Comparison of ENCODE assay signal across 1 cellular context in the genomic region with DNA sequence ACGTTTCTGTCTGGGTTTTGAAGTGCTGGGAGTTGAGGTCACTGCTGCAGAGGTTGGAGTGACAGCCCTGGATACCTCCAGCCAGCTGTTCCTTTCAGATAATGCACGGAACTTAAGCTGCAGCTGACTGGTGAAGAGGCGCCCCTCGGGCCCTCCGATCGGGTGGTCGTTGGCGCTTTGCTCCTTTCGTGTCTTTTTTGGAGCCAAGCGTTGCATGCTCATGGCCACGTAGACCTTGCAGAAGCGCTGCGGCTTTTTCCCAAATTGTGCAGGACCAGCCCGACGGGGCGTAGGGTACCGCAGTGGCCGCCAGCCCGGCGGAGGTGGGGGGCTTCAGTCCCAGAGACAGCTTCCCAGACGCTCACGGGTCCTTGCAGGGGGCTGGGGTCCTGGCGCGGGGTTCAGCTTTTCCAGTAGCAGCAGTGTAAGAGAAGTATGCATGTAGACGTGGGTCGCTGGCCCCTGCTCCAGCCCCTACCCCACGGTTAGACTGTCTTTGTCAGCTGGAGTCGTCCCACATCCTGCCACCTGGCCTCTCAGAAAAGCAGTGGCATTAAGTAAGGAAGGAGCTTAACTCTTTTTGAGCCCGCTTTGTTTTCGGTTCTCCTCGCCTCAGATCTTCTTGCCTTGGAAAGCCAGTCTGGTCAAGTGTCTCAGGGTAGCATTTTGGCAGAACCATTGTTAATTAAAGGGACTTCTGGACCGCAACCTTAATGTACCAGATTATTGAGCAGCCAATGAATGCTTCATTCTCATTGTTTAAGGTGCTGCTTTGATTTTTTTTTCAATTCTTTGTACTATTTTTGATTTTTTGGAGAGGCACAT.
TF ChIP-seq lines count a peak whose summit lies in the region.

No MANE protein-coding gene starts in this region.

TF ChIP-seq in K562, 482 proteins besides CTCF, POLR2A, EP300 and RAD21 (continued from another document):
- TF ChIP-seq, protein P1, sequence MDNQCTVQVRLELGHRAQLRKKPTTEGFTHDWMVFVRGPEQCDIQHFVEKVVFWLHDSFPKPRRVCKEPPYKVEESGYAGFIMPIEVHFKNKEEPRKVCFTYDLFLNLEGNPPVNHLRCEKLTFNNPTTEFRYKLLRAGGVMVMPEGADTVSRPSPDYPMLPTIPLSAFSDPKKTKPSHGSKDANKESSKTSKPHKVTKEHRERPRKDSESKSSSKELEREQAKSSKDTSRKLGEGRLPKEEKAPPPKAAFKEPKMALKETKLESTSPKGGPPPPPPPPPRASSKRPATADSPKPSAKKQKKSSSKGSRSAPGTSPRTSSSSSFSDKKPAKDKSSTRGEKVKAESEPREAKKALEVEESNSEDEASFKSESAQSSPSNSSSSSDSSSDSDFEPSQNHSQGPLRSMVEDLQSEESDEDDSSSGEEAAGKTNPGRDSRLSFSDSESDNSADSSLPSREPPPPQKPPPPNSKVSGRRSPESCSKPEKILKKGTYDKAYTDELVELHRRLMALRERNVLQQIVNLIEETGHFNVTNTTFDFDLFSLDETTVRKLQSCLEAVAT (IDR thresholded peaks at IDR 0.05), result 0 out of 4 replicates have a peak, but pooled peaks of 1 of the 2 experiments have one; percentile 60
- TF ChIP-seq, protein P2, sequence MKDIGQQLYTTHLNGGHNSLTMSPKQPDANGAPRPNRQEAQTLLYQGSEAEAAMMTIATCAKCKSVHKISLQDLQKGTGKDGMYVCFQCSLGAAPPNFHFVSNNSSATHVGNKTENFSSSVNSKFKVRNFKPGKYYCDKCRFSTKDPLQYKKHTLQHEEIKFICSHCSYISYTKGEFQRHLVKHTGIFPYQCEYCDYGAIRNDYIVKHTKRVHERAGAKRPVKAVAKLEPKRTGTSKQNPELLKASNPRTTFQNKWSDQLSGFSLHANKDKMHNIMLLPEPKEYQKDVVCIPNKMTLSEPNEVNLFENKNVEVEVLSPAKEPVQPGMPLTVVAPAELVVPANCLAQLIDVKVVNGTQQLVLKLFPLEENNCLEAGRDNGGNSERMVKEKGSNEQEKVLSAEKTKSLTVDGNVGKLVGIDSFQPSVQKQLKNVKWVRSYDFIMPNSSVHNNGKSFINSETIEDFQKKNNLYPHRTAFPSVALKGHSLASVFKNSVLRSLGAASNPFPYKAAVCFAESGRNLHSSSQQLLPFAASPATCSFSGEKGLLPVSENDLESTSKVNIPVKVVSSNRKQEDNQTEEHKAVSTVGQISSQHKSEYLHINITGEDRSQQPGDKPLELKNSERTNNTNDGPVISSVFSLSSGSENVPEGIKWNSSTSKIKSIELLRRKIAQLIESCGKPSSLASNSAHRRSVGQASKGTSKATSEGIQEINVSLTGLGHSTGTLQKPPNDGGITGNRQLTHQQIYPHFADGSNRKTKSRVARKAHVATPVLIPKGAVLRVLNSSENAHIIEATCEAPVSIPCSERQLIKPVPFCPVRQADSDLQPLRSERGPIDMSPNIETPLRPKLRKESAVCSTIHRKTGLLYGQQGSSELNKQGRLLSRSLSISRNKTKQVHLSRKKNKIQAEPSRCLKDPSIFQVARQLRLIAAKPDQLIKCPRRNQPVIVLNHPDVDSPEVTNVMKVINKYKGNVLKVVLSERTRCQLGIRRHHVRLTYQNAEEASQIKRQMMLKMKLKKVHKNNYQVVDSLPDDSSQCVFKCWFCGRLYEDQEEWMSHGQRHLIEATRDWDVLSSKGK (CRISPR knock-in tag; IDR thresholded peaks at IDR 0.05), result no peak
- TF ChIP-seq HDAC2 (IDR thresholded peaks at IDR 0.05), result peak; percentile 73; the same call in 1 of the 2 replicates
- peak; percentile 13 for TF ChIP-seq HMGN3 (IDR thresholded peaks at IDR 0.05; ENCODE audit: borderline replicate concordance, extremely low read depth, insufficient read length, low read depth, low read length)
- no peak for TF ChIP-seq YY1 (IDR thresholded peaks at IDR 0.05; ENCODE audit: borderline replicate concordance in 1 of 3, control insufficient read depth in 1 of 3, extremely low read depth in 1 of 3, insufficient read depth in 3 of 3, insufficient read length in 1 of 3, insufficient replicate concordance in 2 of 3, low read depth in 1 of 3, low read length in 2 of 3)
- no peak for TF ChIP-seq MYC (IDR thresholded peaks at IDR 0.05; ENCODE audit: low read depth, low read length)
- TF ChIP-seq MYC (CRISPR knock-in tag; IDR thresholded peaks at IDR 0.05; ENCODE audit: borderline replicate concordance, low read depth), result 0 out of 2 replicates have a peak, but pooled peaks have one; percentile 8
- peak; percentile 76 for TF ChIP-seq TAF9B (IDR thresholded peaks at IDR 0.05; ENCODE audit: partially characterized antibody)
- TF ChIP-seq, protein P3, sequence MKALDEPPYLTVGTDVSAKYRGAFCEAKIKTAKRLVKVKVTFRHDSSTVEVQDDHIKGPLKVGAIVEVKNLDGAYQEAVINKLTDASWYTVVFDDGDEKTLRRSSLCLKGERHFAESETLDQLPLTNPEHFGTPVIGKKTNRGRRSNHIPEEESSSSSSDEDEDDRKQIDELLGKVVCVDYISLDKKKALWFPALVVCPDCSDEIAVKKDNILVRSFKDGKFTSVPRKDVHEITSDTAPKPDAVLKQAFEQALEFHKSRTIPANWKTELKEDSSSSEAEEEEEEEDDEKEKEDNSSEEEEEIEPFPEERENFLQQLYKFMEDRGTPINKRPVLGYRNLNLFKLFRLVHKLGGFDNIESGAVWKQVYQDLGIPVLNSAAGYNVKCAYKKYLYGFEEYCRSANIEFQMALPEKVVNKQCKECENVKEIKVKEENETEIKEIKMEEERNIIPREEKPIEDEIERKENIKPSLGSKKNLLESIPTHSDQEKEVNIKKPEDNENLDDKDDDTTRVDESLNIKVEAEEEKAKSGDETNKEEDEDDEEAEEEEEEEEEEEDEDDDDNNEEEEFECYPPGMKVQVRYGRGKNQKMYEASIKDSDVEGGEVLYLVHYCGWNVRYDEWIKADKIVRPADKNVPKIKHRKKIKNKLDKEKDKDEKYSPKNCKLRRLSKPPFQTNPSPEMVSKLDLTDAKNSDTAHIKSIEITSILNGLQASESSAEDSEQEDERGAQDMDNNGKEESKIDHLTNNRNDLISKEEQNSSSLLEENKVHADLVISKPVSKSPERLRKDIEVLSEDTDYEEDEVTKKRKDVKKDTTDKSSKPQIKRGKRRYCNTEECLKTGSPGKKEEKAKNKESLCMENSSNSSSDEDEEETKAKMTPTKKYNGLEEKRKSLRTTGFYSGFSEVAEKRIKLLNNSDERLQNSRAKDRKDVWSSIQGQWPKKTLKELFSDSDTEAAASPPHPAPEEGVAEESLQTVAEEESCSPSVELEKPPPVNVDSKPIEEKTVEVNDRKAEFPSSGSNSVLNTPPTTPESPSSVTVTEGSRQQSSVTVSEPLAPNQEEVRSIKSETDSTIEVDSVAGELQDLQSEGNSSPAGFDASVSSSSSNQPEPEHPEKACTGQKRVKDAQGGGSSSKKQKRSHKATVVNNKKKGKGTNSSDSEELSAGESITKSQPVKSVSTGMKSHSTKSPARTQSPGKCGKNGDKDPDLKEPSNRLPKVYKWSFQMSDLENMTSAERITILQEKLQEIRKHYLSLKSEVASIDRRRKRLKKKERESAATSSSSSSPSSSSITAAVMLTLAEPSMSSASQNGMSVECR (CRISPR knock-in tag; IDR thresholded peaks at IDR 0.05), result peak; percentile 7; the same call in 1 of the 2 replicates
- peak; percentile 88 for TF ChIP-seq MEIS2 (IDR thresholded peaks at IDR 0.05; ENCODE audit: partially characterized antibody)
- TF ChIP-seq RBFOX2 (IDR thresholded peaks at IDR 0.05; ENCODE audit: low read depth, low read length), result peak; percentile 66
- TF ChIP-seq, protein P4, sequence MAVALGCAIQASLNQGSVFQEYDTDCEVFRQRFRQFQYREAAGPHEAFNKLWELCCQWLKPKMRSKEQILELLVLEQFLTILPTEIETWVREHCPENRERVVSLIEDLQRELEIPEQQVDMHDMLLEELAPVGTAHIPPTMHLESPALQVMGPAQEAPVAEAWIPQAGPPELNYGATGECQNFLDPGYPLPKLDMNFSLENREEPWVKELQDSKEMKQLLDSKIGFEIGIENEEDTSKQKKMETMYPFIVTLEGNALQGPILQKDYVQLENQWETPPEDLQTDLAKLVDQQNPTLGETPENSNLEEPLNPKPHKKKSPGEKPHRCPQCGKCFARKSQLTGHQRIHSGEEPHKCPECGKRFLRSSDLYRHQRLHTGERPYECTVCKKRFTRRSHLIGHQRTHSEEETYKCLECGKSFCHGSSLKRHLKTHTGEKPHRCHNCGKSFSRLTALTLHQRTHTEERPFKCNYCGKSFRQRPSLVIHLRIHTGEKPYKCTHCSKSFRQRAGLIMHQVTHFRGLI (CRISPR knock-in tag; IDR thresholded peaks at IDR 0.05), result no peak
- TF ChIP-seq, protein P5, sequence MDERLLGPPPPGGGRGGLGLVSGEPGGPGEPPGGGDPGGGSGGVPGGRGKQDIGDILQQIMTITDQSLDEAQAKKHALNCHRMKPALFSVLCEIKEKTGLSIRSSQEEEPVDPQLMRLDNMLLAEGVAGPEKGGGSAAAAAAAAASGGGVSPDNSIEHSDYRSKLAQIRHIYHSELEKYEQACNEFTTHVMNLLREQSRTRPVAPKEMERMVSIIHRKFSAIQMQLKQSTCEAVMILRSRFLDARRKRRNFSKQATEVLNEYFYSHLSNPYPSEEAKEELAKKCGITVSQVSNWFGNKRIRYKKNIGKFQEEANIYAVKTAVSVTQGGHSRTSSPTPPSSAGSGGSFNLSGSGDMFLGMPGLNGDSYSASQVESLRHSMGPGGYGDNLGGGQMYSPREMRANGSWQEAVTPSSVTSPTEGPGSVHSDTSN (CRISPR knock-in tag; IDR thresholded peaks at IDR 0.05; ENCODE audit: low read depth), result no peak; the same call in 1 of the 2 replicates
- TF ChIP-seq, protein P5 (tag; conservative IDR thresholded peaks at IDR 0.05; ENCODE audit: low read depth), result peak; percentile 63
- TF ChIP-seq NFYB (IDR thresholded peaks at IDR 0.05; ENCODE audit: extremely low read depth, insufficient read length), result no peak
- peak in 1 of 2 experiments; percentile 30; a peak in 1 of 4 replicates for TF ChIP-seq KDM1A (IDR thresholded peaks at IDR 0.05)
- TF ChIP-seq CCNT2 (IDR thresholded peaks at IDR 0.05; ENCODE audit: borderline replicate concordance, extremely low read depth, insufficient read length, low read depth, low read length), result peak; percentile 8
- no peak for TF ChIP-seq TSC22D4 (tag; IDR thresholded peaks at IDR 0.05)
- TF ChIP-seq ZNF12 (CRISPR knock-in tag; IDR thresholded peaks at IDR 0.05), result peak; percentile 39; the same call in 1 of the 2 replicates
- TF ChIP-seq ARID1B (IDR thresholded peaks at IDR 0.05), result peak; percentile 91
- TF ChIP-seq ZNF436 (CRISPR knock-in tag; IDR thresholded peaks at IDR 0.05), result no peak
- no peak for TF ChIP-seq ATF1 (CRISPR knock-in tag; IDR thresholded peaks at IDR 0.05)
- TF ChIP-seq ATF1 (tag; IDR thresholded peaks at IDR 0.05), result 0 out of 2 replicates have a peak, but pooled peaks have one; percentile 17
- peak; percentile 46; the same call in 1 of the 2 replicates for TF ChIP-seq BCOR (IDR thresholded peaks at IDR 0.05)
- TF ChIP-seq EHMT2 (IDR thresholded peaks at IDR 0.05), result no peak
- peak; percentile 92 for TF ChIP-seq DACH1 (IDR thresholded peaks at IDR 0.05; ENCODE audit: partially characterized antibody)
- no peak for TF ChIP-seq TFAM (CRISPR knock-in tag; conservative IDR thresholded peaks at IDR 0.05)
- TF ChIP-seq ZBTB7A (IDR thresholded peaks at IDR 0.05; ENCODE audit: borderline replicate concordance, control insufficient read depth, low read depth, low read length), result peak; percentile 90
- TF ChIP-seq, protein P6, sequence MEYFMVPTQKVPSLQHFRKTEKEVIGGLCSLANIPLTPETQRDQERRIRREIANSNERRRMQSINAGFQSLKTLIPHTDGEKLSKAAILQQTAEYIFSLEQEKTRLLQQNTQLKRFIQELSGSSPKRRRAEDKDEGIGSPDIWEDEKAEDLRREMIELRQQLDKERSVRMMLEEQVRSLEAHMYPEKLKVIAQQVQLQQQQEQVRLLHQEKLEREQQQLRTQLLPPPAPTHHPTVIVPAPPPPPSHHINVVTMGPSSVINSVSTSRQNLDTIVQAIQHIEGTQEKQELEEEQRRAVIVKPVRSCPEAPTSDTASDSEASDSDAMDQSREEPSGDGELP (CRISPR knock-in tag; IDR thresholded peaks at IDR 0.05; ENCODE audit: borderline replicate concordance), result peak; percentile 99
- TF ChIP-seq HLTF (IDR thresholded peaks at IDR 0.05), result no peak
- TF ChIP-seq TAL1 (IDR thresholded peaks at IDR 0.05), result peak; percentile 73
